ENCODE assay signal across 9 cellular contexts in the genomic region with DNA sequence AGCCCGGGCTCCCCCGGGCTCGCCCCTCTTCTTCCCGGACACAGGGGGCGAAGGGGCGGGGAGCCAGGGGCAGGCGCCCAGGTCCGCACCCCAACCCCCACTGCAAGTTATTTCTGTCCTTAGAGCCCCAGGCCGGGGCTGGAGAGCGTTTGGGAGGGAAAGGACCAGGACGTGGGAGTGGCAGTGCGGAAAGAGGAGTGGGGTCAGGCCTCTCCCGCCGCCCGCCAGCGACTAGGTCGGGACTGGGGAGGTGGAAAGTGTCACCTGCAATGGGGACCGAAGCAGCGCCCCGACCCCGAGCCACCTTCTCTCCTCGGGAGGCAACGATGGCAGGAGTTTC. TPM values are rescaled to one million over a fixed set of nuclear protein-coding genes. Genes with fewer than 3 reads are reported as not detected.
A peak's percentile ranks its signal among the peaks of the same experiment; 100 is the strongest.
DNase-seq lines count a peak whose midpoint lies in the region; ATAC-seq and TF ChIP-seq lines count a peak whose summit lies in the region.
"Had no signal": no experiment of that assay in that cellular context is flagged by ENCODE, and none has a peak within 500 bp of the region (broad histone marks: within the 10 kb centered on the region; RNA-seq: fewer than 3 reads in every experiment).

No MANE protein-coding gene starts in this region.

- peak overlapping the region; percentile 38 for H3K4me2 ChIP-seq in mesendoderm (ENCODE audit: low read length)
- H3K4me2 ChIP-seq: BLaER1 had no signal

- intact Hi-C loops in dorsolateral prefrontal cortex (cut with DNase I), result no loop called here

- no peaks in the 10 kb centered on the region for H3K79me2 ChIP-seq in mesendoderm (ENCODE audit: control insufficient read depth, insufficient read depth, low read length)

- H3K18ac ChIP-seq in mesendoderm (ENCODE audit: low read length), result peak overlapping the region; percentile 82

- H3K27me3 Mint-ChIP-seq in type B pancreatic cell, result no peaks in the 10 kb centered on the region

- no peak overlapping the region for H2BK120ac ChIP-seq in mesendoderm (ENCODE audit: low read depth, low read length)

- H3K4me3 Mint-ChIP-seq in type B pancreatic cell, result peak overlapping the region; percentile 69

- H3K9ac ChIP-seq in mesendoderm (ENCODE audit: low read length), result peak overlapping the region; percentile 28
- H3K9ac ChIP-seq: BLaER1 had no signal

- H3K9me3 Mint-ChIP-seq in activated naive CD4-positive, alpha-beta T cell treated with anti-CD3 and anti-CD28 coated beads, Interleukin-2, amount 50 U/mL, for 72 hours, result no peaks in the 10 kb centered on the region
- peaks cover 6% of the 10 kb centered on the region for H3K9me3 Mint-ChIP-seq in type B pancreatic cell

- H3K27ac ChIP-seq in dorsolateral prefrontal cortex, result peak overlapping the region in 25 of 59 donors; percentile 11 to 75 (median 40)
- no peak overlapping the region for H3K27ac ChIP-seq in mesendoderm (ENCODE audit: low read depth, low read length)
- H3K27ac ChIP-seq: BLaER1 had no signal

- TF ChIP-seq CTCF in dorsolateral prefrontal cortex (IDR thresholded peaks at IDR 0.05 in 54 of 56, conservative IDR thresholded peaks at IDR 0.05 in 2 of 56; ENCODE audit: low read depth in 1 of 56, partially characterized antibody in 56 of 56) (no peak), type B pancreatic cell (conservative IDR thresholded peaks at IDR 0.05) (no peak), omental fat pad (IDR thresholded peaks at IDR 0.05) (no peak)

- H3K27me3 ChIP-seq in dorsolateral prefrontal cortex (peaks cover 0 to 63% (median 15%) of the 10 kb centered on the region in 45 donors), mesendoderm (ENCODE audit: insufficient read depth, low read length, poor library complexity) (no peaks in the 10 kb centered on the region)

- no peak overlapping the region for H2AK5ac ChIP-seq in mesendoderm (ENCODE audit: low read length)

- peak; percentile 8 for DNase-seq in activated naive CD4-positive, alpha-beta T cell treated with anti-CD3 and anti-CD28 coated beads, Interleukin-2, amount 50 U/mL, for 16 hours
- DNase-seq in activated naive CD4-positive, alpha-beta T cell treated with anti-CD3 and anti-CD28 coated beads, Interleukin-2, amount 50 U/mL, for 72 hours (ENCODE audit: low spot score in 2 of 2), result no peak
- peak in 1 of 10 donors; percentile 42 for DNase-seq in dorsolateral prefrontal cortex
- no peak for DNase-seq in mesendoderm
- no peak for DNase-seq in type B pancreatic cell (ENCODE audit: extremely low spot score, unreplicated experiment)
- DNase-seq in kidney tubule cell (ENCODE audit: low spot score), result no peak
- DNase-seq in activated CD8-positive, alpha-beta memory T cell treated with anti-CD3 and anti-CD28 coated beads for 24 hours, result no peak
- DNase-seq in omental fat pad (ENCODE audit: low spot score), result no peak

- no peak overlapping the region for H2BK5ac ChIP-seq in mesendoderm (ENCODE audit: low read length)

- H3K4me3 ChIP-seq in dorsolateral prefrontal cortex (peak overlapping the region; percentile 43 to 79 (median 65)), mesendoderm (ENCODE audit: low read length) (peak overlapping the region; percentile 17)
- H3K4me3 ChIP-seq: BLaER1 had no signal

- H3K56ac ChIP-seq in mesendoderm (ENCODE audit: low read length), result peak overlapping the region; percentile 64

- H3K4me1 Mint-ChIP-seq in type B pancreatic cell (ENCODE audit: unreplicated experiment), result peaks cover 28% of the 10 kb centered on the region

- H3K27ac Mint-ChIP-seq in activated naive CD4-positive, alpha-beta T cell treated with anti-CD3 and anti-CD28 coated beads, Interleukin-2, amount 50 U/mL, for 72 hours, result no peak overlapping the region
- no peak overlapping the region for H3K27ac Mint-ChIP-seq in type B pancreatic cell

- H2BK15ac ChIP-seq in mesendoderm (replicated peaks; ENCODE audit: low read depth), result no peak overlapping the region

- no peaks in the 10 kb centered on the region for H3K36me3 Mint-ChIP-seq in activated naive CD4-positive, alpha-beta T cell treated with anti-CD3 and anti-CD28 coated beads, Interleukin-2, amount 50 U/mL, for 72 hours
- no peaks in the 10 kb centered on the region for H3K36me3 Mint-ChIP-seq in type B pancreatic cell

- no peaks in the 10 kb centered on the region for H3K79me1 ChIP-seq in mesendoderm (ENCODE audit: low read length)

- no peak overlapping the region for H4K8ac ChIP-seq in mesendoderm (ENCODE audit: low read depth, low read length)

- no CpG with 5 or more reads among the region's 23 CpGs for WGBS in mesendoderm (ENCODE audit: extremely low coverage, insufficient coverage, low lambda C conversion rate)

- H3K4ac ChIP-seq in mesendoderm (ENCODE audit: low read depth, low read length), result no peak overlapping the region

- ATAC-seq in activated naive CD4-positive, alpha-beta T cell treated with anti-CD3 and anti-CD28 coated beads, Interleukin-2, amount 50 U/mL, for 72 hours, result no peak
- no peak for ATAC-seq in omental fat pad (ENCODE audit: low FRiP score)

- H3K36me3 ChIP-seq in mesendoderm (ENCODE audit: control insufficient read depth, insufficient read depth, low read length), result no peaks in the 10 kb centered on the region
- H3K36me3 ChIP-seq: BLaER1 had no signal

- no peaks in the 10 kb centered on the region for H3K4me1 ChIP-seq in mesendoderm (ENCODE audit: control insufficient read depth, low read depth, low read length)
- H3K4me1 ChIP-seq: BLaER1 had no signal

- no peak overlapping the region for H3K23ac ChIP-seq in mesendoderm (ENCODE audit: low read length)

- no peak overlapping the region for H4K5ac ChIP-seq in mesendoderm (ENCODE audit: low read length)

RNA-seq across cellular contexts. Expression of gene CCDC160, which starts 0.4 kb away (rescaled TPM):
- not detected for total RNA-seq in activated naive CD4-positive, alpha-beta T cell treated with anti-CD3 and anti-CD28 coated beads, Interleukin-2, amount 50 U/mL, for 72 hours
- total RNA-seq in dorsolateral prefrontal cortex (1 to 10 TPM in 93 of 120 experiments, under 1 TPM in 26, not detected in 1; 0.37 to 4.2 (median 1.6) TPM), type B pancreatic cell (ENCODE audit: low replicate concordance) (0.55 and 1.8 TPM in 2 replicates), omental fat pad (under 1 TPM in 2 of 4 donors, not detected in 2; 0.28 to 0.36 TPM)
- 2.7 TPM for polyA plus RNA-seq in mesendoderm (2013, experiment 1 of 2)
- polyA plus RNA-seq in mesendoderm (2013, experiment 2 of 2), result 3.2 TPM
